Comparison of ENCODE assay signal across 8 cellular contexts in the genomic region with DNA sequence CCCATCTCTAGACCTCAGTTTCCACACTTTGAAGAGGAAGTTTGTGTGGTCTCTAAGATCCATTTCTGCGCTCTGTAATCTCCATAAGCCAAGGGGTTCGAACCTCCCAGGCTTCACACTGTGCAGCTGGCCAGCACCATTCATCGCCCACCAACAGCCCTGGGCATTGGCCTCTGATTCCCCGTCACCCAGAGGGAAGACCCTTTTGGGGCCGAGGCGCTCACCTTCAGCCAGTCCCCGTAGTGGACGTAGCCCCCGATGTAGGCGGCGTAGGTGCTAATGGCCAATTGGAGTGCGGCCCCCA. TPM values are rescaled to one million over a fixed set of nuclear protein-coding genes. Genes with fewer than 3 reads are reported as not detected.
A peak's percentile ranks its signal among the peaks of the same experiment; 100 is the strongest.
DNase-seq lines count a peak whose midpoint lies in the region; ATAC-seq and TF ChIP-seq lines count a peak whose summit lies in the region.

No MANE protein-coding gene starts in this region.

- no peaks in the 10 kb centered on the region for H4K20me1 ChIP-seq in GM23248 (ENCODE audit: insufficient read depth)

- H3F3A ChIP-seq in GM23248 (ENCODE audit: insufficient read depth): no peaks in the 10 kb centered on the region

- H3K9me2 ChIP-seq in GM23248 (ENCODE audit: insufficient read depth): no peaks in the 10 kb centered on the region

- in situ Hi-C loops in GM23248 (cut with MboI) (no loop called here), GM13976 (cut with MboI; ENCODE audit: low sequenced_read_pairs, unreplicated experiment) (no loop called here)

- DNase-seq in GM23248 (no peak), right cardiac atrium (no peak), omental fat pad (ENCODE audit: low spot score) (no peak), GM13976 (ENCODE audit: low spot score) (no peak)

- H3K9ac ChIP-seq in GM23248: peak overlapping the region; percentile 96

- H3K4me3 ChIP-seq in GM23248 (peak overlapping the region; percentile 100), WI38 (ENCODE audit: low read depth, low read length) (peak overlapping the region; percentile 98), right cardiac atrium (ENCODE audit: low read length) (peak overlapping the region; percentile 88), skin epidermis (peak overlapping the region; percentile 50 to 92 (median 81))

- H3K36me3 ChIP-seq in GM23248 (ENCODE audit: low read depth): no peaks in the 10 kb centered on the region

- peak overlapping the region; percentile 97 for H2AFZ ChIP-seq in GM23248

- no peak for TF ChIP-seq CTCF in WI38 (IDR thresholded peaks at IDR 0.05; ENCODE audit: low read depth, low read length)
- no peak for TF ChIP-seq CTCF in omental fat pad (IDR thresholded peaks at IDR 0.05)
- TF ChIP-seq CTCF in GM13976 (IDR thresholded peaks at IDR 0.05; ENCODE audit: borderline replicate concordance, control extremely low read depth, extremely low read depth, insufficient read depth, missing control alignments): no peak

- 3% methylated on average over 12 of the region's 12 CpGs for WGBS in GM23248 (ENCODE audit: low coverage in 1 of 2, low lambda C conversion rate in 2 of 2, missing lambda C conversion rate in 2 of 2), 2 experiments
- WGBS in right cardiac atrium: 10% methylated on average over 12 of the region's 12 CpGs

- ATAC-seq in right cardiac atrium (peak in 1 of 2 donors; percentile 12), GM21390 (IDR thresholded peaks at IDR 0.05; ENCODE audit: unreplicated experiment) (no peak), HG02678 (IDR thresholded peaks at IDR 0.05; ENCODE audit: unreplicated experiment) (no peak), omental fat pad (ENCODE audit: low FRiP score) (no peak)

- intact Hi-C loops in right cardiac atrium (cut with DNase I): loop anchor here in 1 of 4 donors (10.0 kb wide), 1 partner anchor 101 kb away; no protein-coding TSS in a partner anchor

- peak overlapping the region; percentile 95 for H3K4me2 ChIP-seq in GM23248 (ENCODE audit: unreplicated experiment)

- H3K79me2 ChIP-seq in GM23248 (ENCODE audit: insufficient read depth): peaks cover 11% of the 10 kb centered on the region

- 0 out of 2 replicates have a peak, but pooled peaks cover 6% of the 10 kb centered on the region for H3K4me1 ChIP-seq in GM23248 (ENCODE audit: insufficient read depth)
- peaks cover 2% of the 10 kb centered on the region for H3K4me1 ChIP-seq in right cardiac atrium (ENCODE audit: control insufficient read depth, insufficient read depth, low read length)

- H3K27ac ChIP-seq in GM23248 (peak overlapping the region; percentile 65), right cardiac atrium (ENCODE audit: low read length) (peak overlapping the region; percentile 68), skin epidermis (peak overlapping the region in 19 of 21 experiments; percentile 64 to 95 (median 86))

- H3K27me3 ChIP-seq in GM23248 (replicated peaks; ENCODE audit: insufficient read depth): no peaks in the 10 kb centered on the region
- no peaks in the 10 kb centered on the region for H3K27me3 ChIP-seq in right cardiac atrium (ENCODE audit: control insufficient read depth, insufficient read depth)

- no peaks in the 10 kb centered on the region for H3K9me3 ChIP-seq in GM23248 (ENCODE audit: low read depth)
- no peaks in the 10 kb centered on the region for H3K9me3 ChIP-seq in right cardiac atrium (ENCODE audit: control insufficient read depth, low read length)

RNA-seq across cellular contexts. Expression of a gene that starts 0.7 kb away (rescaled TPM):
- 25.5 and 45.4 TPM in 2 replicates for total RNA-seq in GM23248 (2014; rRNA removed; shearing (Covaris generic))
- polyA plus RNA-seq in GM23248 (2016; fragmentation: Nextera tagmentation; extraction: Ambion mirVana) (24.4 and 25.0 TPM in 2 replicates), right cardiac atrium (19.8 TPM)
- total RNA-seq in right cardiac atrium (10 to 100 TPM; 13.7 to 21.1 (median 19.3) TPM), omental fat pad (10 to 100 TPM; 17.3 to 37.0 (median 26.8) TPM)

RNA-seq across cellular contexts. Expression of a gene that starts 9.7 kb away (rescaled TPM):
- total RNA-seq in GM23248 (2014; rRNA removed; shearing (Covaris generic)): 1.8 and 2.8 TPM in 2 replicates
- polyA plus RNA-seq in GM23248 (2016; fragmentation: Nextera tagmentation; extraction: Ambion mirVana): 1.6 and 2.3 TPM in 2 replicates
- total RNA-seq in right cardiac atrium: 1 to 10 TPM; 1.2 to 4.0 (median 2.3) TPM
- 1.8 TPM for polyA plus RNA-seq in right cardiac atrium
- total RNA-seq in omental fat pad: 1 to 10 TPM in 1 of 4 donors, under 1 TPM in 3; 0.37 to 1.6 (median 0.77) TPM

RNA-seq across cellular contexts. Expression of a gene that starts 52.4 kb away (rescaled TPM):
- total RNA-seq in GM23248 (2014; rRNA removed; shearing (Covaris generic)): 36.1 and 49.4 TPM in 2 replicates
- polyA plus RNA-seq in GM23248 (2016; fragmentation: Nextera tagmentation; extraction: Ambion mirVana): 122 and 125 TPM in 2 replicates
- total RNA-seq in right cardiac atrium: 10 to 100 TPM; 44.5 to 54.9 (median 49.3) TPM
- 35.0 TPM for polyA plus RNA-seq in right cardiac atrium
- 10 to 100 TPM; 24.6 to 52.9 (median 47.4) TPM for total RNA-seq in omental fat pad

RNA-seq across cellular contexts. Expression of a gene that starts 56.5 kb away (rescaled TPM):
- total RNA-seq in GM23248 (2014; rRNA removed; shearing (Covaris generic)): 57.4 and 68.5 TPM in 2 replicates
- 121 and 128 TPM in 2 replicates for polyA plus RNA-seq in GM23248 (2016; fragmentation: Nextera tagmentation; extraction: Ambion mirVana)
- 10 to 100 TPM; 31.9 to 46.9 (median 38.5) TPM for total RNA-seq in right cardiac atrium
- 71.4 TPM for polyA plus RNA-seq in right cardiac atrium
- total RNA-seq in omental fat pad: 10 to 100 TPM; 30.1 to 58.3 (median 39.0) TPM
